9 cellular contexts compared by ENCODE assay signal in the genomic region with DNA sequence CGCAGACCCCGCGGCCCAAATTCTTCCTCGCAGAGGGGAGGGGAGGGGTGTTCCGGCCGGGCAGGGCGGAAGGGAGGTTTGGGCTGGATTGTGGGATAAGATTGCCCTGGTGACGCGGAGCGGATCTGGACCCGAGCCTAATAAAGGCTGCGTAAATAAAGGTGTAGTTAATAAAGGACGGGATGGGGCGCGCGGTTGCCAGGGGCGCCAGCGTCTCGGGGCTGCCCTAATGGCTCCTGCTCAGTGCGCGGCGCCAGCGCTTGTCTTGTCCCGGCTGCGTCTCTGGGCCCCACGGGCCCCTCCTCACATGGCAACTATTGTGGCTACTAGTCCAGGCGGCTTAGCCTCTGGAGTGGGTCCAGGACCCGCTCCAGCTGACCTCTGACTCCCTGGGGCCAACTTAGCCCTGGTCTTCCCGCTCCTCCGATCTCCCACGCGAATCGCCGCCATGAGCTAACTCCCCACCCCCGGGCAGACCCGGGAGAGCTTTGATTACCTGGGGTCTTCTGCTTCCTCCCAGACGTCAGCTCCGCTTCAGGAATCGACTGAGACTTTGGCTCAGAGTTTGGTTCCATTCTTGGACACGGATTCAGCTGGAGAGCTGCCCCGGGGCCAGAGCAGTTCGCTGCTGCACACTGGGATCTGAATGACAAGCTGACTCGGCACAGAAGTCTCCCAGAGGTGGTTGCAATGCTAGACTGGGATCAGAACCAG. TPM values are rescaled to one million over a fixed set of nuclear protein-coding genes. Genes with fewer than 3 reads are reported as not detected.
DNase-seq lines count a peak whose midpoint lies in the region; ATAC-seq and TF ChIP-seq lines count a peak whose summit lies in the region.
"Had no signal": no experiment of that assay in that cellular context is flagged by ENCODE, and none has a peak within 500 bp of the region (broad histone marks: within the 10 kb centered on the region; RNA-seq: fewer than 3 reads in every experiment).

No MANE protein-coding gene starts in this region.

- peaks cover 43% of the 10 kb centered on the region for H3K27me3 Mint-ChIP-seq in activated naive CD4-positive, alpha-beta T cell treated with anti-CD3 and anti-CD28 coated beads, Interleukin-2, amount 10 ng/mL, durations not matched to agents 7 days and 5 days

- no peaks in the 10 kb centered on the region for H3K4me1 ChIP-seq in upper lobe of right lung

- H3K4me3 ChIP-seq in lower leg skin (ENCODE audit: low read depth, poor library complexity, severe bottlenecking) (peak overlapping the region; percentile 16), upper lobe of right lung (peak overlapping the region; percentile 55)

- TF ChIP-seq CTCF in lower leg skin (IDR thresholded peaks at IDR 0.05) (no peak), upper lobe of right lung (IDR thresholded peaks at IDR 0.05) (no peak)

- peak; percentile 48 for ATAC-seq in upper lobe of right lung
- no peak for ATAC-seq in HG02678 (IDR thresholded peaks at IDR 0.05; ENCODE audit: unreplicated experiment)
- no peak for ATAC-seq in HG03025 (IDR thresholded peaks at IDR 0.05; ENCODE audit: low FRiP score, unreplicated experiment)

- H3K4me3 Mint-ChIP-seq in activated naive CD4-positive, alpha-beta T cell treated with anti-CD3 and anti-CD28 coated beads, Interleukin-2, amount 10 ng/mL, durations not matched to agents 7 days and 5 days = peak overlapping the region; percentile 73

- CTCF ChIA-PET in activated naive CD4-positive, alpha-beta T cell treated with anti-CD3 and anti-CD28 coated beads, Interleukin-2, amount 10 ng/mL, durations not matched to agents 7 days and 5 days (lab: Charles Lee) = interaction anchor here (0.5 to 5.3 kb wide), 10 partner anchors 11 to 434 kb away, joined by 3 to 57 read pairs (median 6); partner anchors contain the start of gene B4GALT6

- H3K9me3 Mint-ChIP-seq in activated naive CD4-positive, alpha-beta T cell treated with anti-CD3 and anti-CD28 coated beads, Interleukin-2, amount 10 ng/mL, durations not matched to agents 7 days and 5 days = peaks cover 6% of the 10 kb centered on the region

- peaks cover 10% of the 10 kb centered on the region for H3K4me1 Mint-ChIP-seq in activated naive CD4-positive, alpha-beta T cell treated with anti-CD3 and anti-CD28 coated beads, Interleukin-2, amount 10 ng/mL, durations not matched to agents 7 days and 5 days

- no peaks in the 10 kb centered on the region for H3K9me3 ChIP-seq in upper lobe of right lung

- peak overlapping the region; percentile 60 for H3K27ac ChIP-seq in upper lobe of right lung

- no peaks in the 10 kb centered on the region for H3K36me3 ChIP-seq in upper lobe of right lung

- intact Hi-C loops in lower leg skin (cut with DNase I; ENCODE audit: low total_unique reads) = loop anchor here (10.0 kb wide), 1 partner anchor 169 kb away; no protein-coding TSS in a partner anchor
- intact Hi-C loops in upper lobe of right lung (cut with DNase I) = no loop called here

- H3K27ac Mint-ChIP-seq in activated naive CD4-positive, alpha-beta T cell treated with anti-CD3 and anti-CD28 coated beads, Interleukin-2, amount 10 ng/mL, durations not matched to agents 7 days and 5 days = no peak overlapping the region

- TF ChIP-seq POLR2A in lower leg skin (IDR thresholded peaks at IDR 0.05) = no peak

- peaks cover 9% of the 10 kb centered on the region for H3K27me3 ChIP-seq in upper lobe of right lung

- WGBS in lower leg skin, 2 donors = 10 to 18% methylated on average over 33 to 41 of the region's 43 CpGs

- H3K36me3 Mint-ChIP-seq in activated naive CD4-positive, alpha-beta T cell treated with anti-CD3 and anti-CD28 coated beads, Interleukin-2, amount 10 ng/mL, durations not matched to agents 7 days and 5 days = no peaks in the 10 kb centered on the region

- peak; percentile 21 for DNase-seq in activated naive CD4-positive, alpha-beta T cell treated with anti-CD3 and anti-CD28 coated beads, Interleukin-2, amount 10 ng/mL, durations not matched to agents 7 days and 5 days
- DNase-seq in activated naive CD4-positive, alpha-beta T cell treated with Interleukin-2 at 50 U/mL for 16 hours = no peak
- DNase-seq in astrocyte of the hippocampus (ENCODE audit: low read depth, low spot score) (peak; percentile 48), lower leg skin (ENCODE audit: low spot score in 2 of 2) (no peak), upper lobe of right lung (peak; percentile 64), hepatic stellate cell (ENCODE audit: low spot score) (no peak)

RNA-seq across cellular contexts. Expression of gene SLC25A52, which starts 36.5 kb away (rescaled TPM):
- total RNA-seq in lower leg skin (not detected), upper lobe of right lung (not detected)
- total RNA-seq: T-helper 1 cell treated with Interleukin-12 subunit alpha and Interleukin-12 subunit beta and Interleukin-4 antibody, amounts not matched to agents 30 ng/mL and 1 ng/mL, for 36 hours had no signal

RNA-seq across cellular contexts. Expression of gene B4GALT6, which starts 39.8 kb away (rescaled TPM):
- total RNA-seq in lower leg skin = 1 to 10 TPM; 1.3 to 2.1 (median 1.6) TPM
- 3.5 TPM for total RNA-seq in upper lobe of right lung

Comparison
In these comparisons a context has a peak if more than half of its experiments do, and no peak if none do; other contexts are left out.
1. DNase-seq: peak in activated naive CD4-positive, alpha-beta T cell treated with anti-CD3 and anti-CD28 coated beads, Interleukin-2, amount 10 ng/mL, durations not matched to agents 7 days and 5 days (single experiment), astrocyte of the hippocampus (single experiment) and upper lobe of right lung (single experiment); none in activated naive CD4-positive, alpha-beta T cell treated with Interleukin-2 at 50 U/mL for 16 hours (single experiment), lower leg skin (0 of 2) and hepatic stellate cell (single experiment).